ENCODE assay signal across 6 cellular contexts in the genomic region with DNA sequence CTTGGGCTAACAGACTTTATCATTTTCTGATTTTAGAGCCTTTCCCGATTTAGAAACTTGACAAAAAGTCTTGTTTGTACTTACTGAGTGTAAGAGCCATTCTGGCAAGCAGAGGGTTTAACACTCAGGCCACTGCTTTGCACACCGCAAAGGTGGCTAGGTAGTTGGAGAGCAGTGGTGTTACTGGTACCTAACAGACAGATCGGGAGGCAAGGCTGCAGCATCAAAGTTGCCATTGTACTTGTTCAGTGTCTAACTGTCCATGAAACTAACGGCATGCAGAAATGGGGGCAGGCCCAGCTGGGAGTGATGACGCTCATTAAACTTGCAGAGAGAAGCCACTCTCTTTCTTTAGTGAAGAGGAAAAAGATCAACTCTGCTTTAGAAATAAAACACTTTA. TPM values are rescaled to one million over a fixed set of nuclear protein-coding genes. Genes with fewer than 3 reads are reported as not detected.
"Had no signal": no experiment of that assay in that cellular context is flagged by ENCODE, and none has a peak within 500 bp of the region (broad histone marks: within the 10 kb centered on the region; RNA-seq: fewer than 3 reads in every experiment).

No MANE protein-coding gene starts in this region.

- H3K36me3 Mint-ChIP-seq: IgD-negative memory B cell had no signal

- H3K4me3 ChIP-seq: GM23338 had no signal

- H3K9me3 Mint-ChIP-seq: GM23338 had no signal

- H3K4me1 Mint-ChIP-seq: GM23338, H9, IgD-negative memory B cell had no signal

- H3K4me3 Mint-ChIP-seq: GM23338, H9, IgD-negative memory B cell had no signal

- H3K27me3 Mint-ChIP-seq: IgD-negative memory B cell had no signal

- H3K4me2 ChIP-seq: GM23338 had no signal

- DNase-seq: H9, HCEC 1CT had no signal

- ATAC-seq: GM23338, HepG2 had no signal

- H3K27ac Mint-ChIP-seq: GM23338, H9, IgD-negative memory B cell had no signal

- H3K27ac ChIP-seq: HL-60 had no signal

- H2AFZ ChIP-seq: GM23338 had no signal

RNA-seq across cellular contexts. Expression of gene GPR39, which starts 10.0 kb away (rescaled TPM):
- polyA plus RNA-seq: IgD-negative memory B cell had no signal
